In genomic region chr12:131872154-131873046, GRCh38 we compare ENCODE assay signal across 10 cellular contexts. TPM values are rescaled to one million over a fixed set of nuclear protein-coding genes. Genes with fewer than 3 reads are reported as not detected.
DNase-seq lines count a peak whose midpoint lies in the region; ATAC-seq and TF ChIP-seq lines count a peak whose summit lies in the region.
"Had no signal": no experiment of that assay in that cellular context is flagged by ENCODE, and none has a peak within 500 bp of the region (broad histone marks: within the 10 kb centered on the region; RNA-seq: fewer than 3 reads in every experiment).

No MANE protein-coding gene starts in this region.

- no peak for TF ChIP-seq CTCF in RWPE1 (conservative IDR thresholded peaks at IDR 0.05; ENCODE audit: low read depth)
- no peak for TF ChIP-seq CTCF in fibroblast of lung (conservative IDR thresholded peaks at IDR 0.05 in 1 of 2, IDR thresholded peaks at IDR 0.05 in 1 of 2; ENCODE audit: low read depth in 1 of 2, low read length in 2 of 2)
- TF ChIP-seq CTCF in upper lobe of left lung (IDR thresholded peaks at IDR 0.05): no peak
- no peak for TF ChIP-seq CTCF in progenitor cell of endocrine pancreas (IDR thresholded peaks at IDR 0.05; ENCODE audit: unreplicated experiment)
- no peak for TF ChIP-seq CTCF in neural progenitor cell (IDR thresholded peaks at IDR 0.05)

- H4K20me1 ChIP-seq in fibroblast of lung (ENCODE audit: control insufficient read depth, extremely low read depth, insufficient read depth, low read length) (no peaks in the 10 kb centered on the region), neural progenitor cell (ENCODE audit: low read depth) (no peaks in the 10 kb centered on the region)

- H3K27me3 Mint-ChIP-seq in progenitor cell of endocrine pancreas (peaks cover 7% of the 10 kb centered on the region), neural progenitor cell (ENCODE audit: insufficient read depth, low read depth) (peaks cover 16% of the 10 kb centered on the region)

- H2AFZ ChIP-seq in fibroblast of lung (ENCODE audit: low read length) (no peak overlapping the region), neural progenitor cell (replicated peaks) (no peak overlapping the region)

- TF ChIP-seq POLR2A in upper lobe of left lung (IDR thresholded peaks at IDR 0.05): no peak

- peaks cover under 1% of the 10 kb centered on the region for H3F3A ChIP-seq in neural progenitor cell (ENCODE audit: low read depth)

- H3K4me1 Mint-ChIP-seq in progenitor cell of endocrine pancreas (ENCODE audit: low read depth) (no peaks in the 10 kb centered on the region), neural progenitor cell (peaks cover 6% of the 10 kb centered on the region)

- H3K9me3 Mint-ChIP-seq in progenitor cell of endocrine pancreas (ENCODE audit: low read depth): peaks cover 3% of the 10 kb centered on the region
- peaks cover 11% of the 10 kb centered on the region for H3K9me3 Mint-ChIP-seq in neural progenitor cell

- CTCF ChIA-PET in RWPE1 (lab: Yijun Ruan, JAX): no interaction called here

- peak; percentile 76 to 81 for ATAC-seq in upper lobe of left lung (ENCODE audit: low FRiP score in 2 of 2)

- DNase-seq in NOMO-1 treated with DMSO at 0.1 percent for 48 hours (lab: John Stamatoyannopoulos, UW; ENCODE audit: unreplicated experiment) (peak; percentile 27), NOMO-1 treated with dmso at 0.1 percent for 144 hours (lab: John Stamatoyannopoulos, UW; ENCODE audit: unreplicated experiment) (no peak), RWPE1 (ENCODE audit: low spot score) (peak; percentile 78), fibroblast of lung (ENCODE audit: low read depth in 2 of 2) (peak; percentile 33 to 76), upper lobe of left lung (peak; percentile 73 to 78), progenitor cell of endocrine pancreas (ENCODE audit: low spot score, unreplicated experiment) (no peak), neural progenitor cell (ENCODE audit: low spot score) (no peak), NCI-H748 treated with DMSO at 0.1 percent for 48 hours (lab: John Stamatoyannopoulos, UW) (no peak)
- DNase-seq: effector memory CD4-positive, alpha-beta T cell had no signal

- no peaks in the 10 kb centered on the region for H3K79me2 ChIP-seq in fibroblast of lung (ENCODE audit: control insufficient read depth, insufficient read depth, low read length)
- no peaks in the 10 kb centered on the region for H3K79me2 ChIP-seq in neural progenitor cell (ENCODE audit: low read depth)

- no peak for TF ChIP-seq EP300 in upper lobe of left lung (IDR thresholded peaks at IDR 0.05)

- no peaks in the 10 kb centered on the region for H3K9me3 ChIP-seq in fibroblast of lung (ENCODE audit: control insufficient read depth, insufficient read depth, low read depth, low read length)
- no peaks in the 10 kb centered on the region for H3K9me3 ChIP-seq in upper lobe of left lung
- no peaks in the 10 kb centered on the region for H3K9me3 ChIP-seq in neural progenitor cell (ENCODE audit: low read depth)
- H3K9me3 ChIP-seq: suprapubic skin had no signal

- H3K36me3 ChIP-seq in fibroblast of lung (ENCODE audit: control insufficient read depth, insufficient read depth, low read length) (no peaks in the 10 kb centered on the region), upper lobe of left lung (no peaks in the 10 kb centered on the region), neural progenitor cell (no peaks in the 10 kb centered on the region)
- H3K36me3 ChIP-seq: suprapubic skin had no signal

- H3K36me3 Mint-ChIP-seq in progenitor cell of endocrine pancreas (ENCODE audit: insufficient read depth) (no peaks in the 10 kb centered on the region), neural progenitor cell (no peaks in the 10 kb centered on the region)

- no peak overlapping the region for H3K4me3 ChIP-seq in fibroblast of lung (replicated peaks in 1 of 4; ENCODE audit: control extremely low read depth in 1 of 4, insufficient read depth in 1 of 4, low read depth in 3 of 4, low read length in 4 of 4)
- no peak overlapping the region for H3K4me3 ChIP-seq in upper lobe of left lung
- no peak overlapping the region for H3K4me3 ChIP-seq in neural progenitor cell
- H3K4me3 ChIP-seq: suprapubic skin had no signal

- H3K27me3 ChIP-seq in fibroblast of lung (ENCODE audit: control insufficient read depth, insufficient read depth, low read length): no peaks in the 10 kb centered on the region
- H3K27me3 ChIP-seq in upper lobe of left lung: no peaks in the 10 kb centered on the region
- no peaks in the 10 kb centered on the region for H3K27me3 ChIP-seq in neural progenitor cell
- H3K27me3 ChIP-seq: suprapubic skin had no signal

- H3K4me3 Mint-ChIP-seq in progenitor cell of endocrine pancreas (ENCODE audit: low read depth) (no peak overlapping the region), neural progenitor cell (no peak overlapping the region)

- H3K27ac Mint-ChIP-seq in progenitor cell of endocrine pancreas (no peak overlapping the region), neural progenitor cell (no peak overlapping the region)

- H3K4me1 ChIP-seq in fibroblast of lung (ENCODE audit: control insufficient read depth, extremely low read depth, insufficient read depth, low read length) (peaks cover 5% of the 10 kb centered on the region), upper lobe of left lung (no peaks in the 10 kb centered on the region), neural progenitor cell (peaks cover under 1% of the 10 kb centered on the region)

- WGBS in upper lobe of left lung, 2 donors: 48 to 50% methylated on average over 19 to 21 of the region's 21 CpGs

- no peak overlapping the region for H3K9ac ChIP-seq in fibroblast of lung (ENCODE audit: insufficient read depth, low read length)
- H3K9ac ChIP-seq in neural progenitor cell: no peak overlapping the region

- POLR2A ChIA-PET in RWPE1 (lab: Yijun Ruan, JAX; ENCODE audit: low non-redundant PET): interaction anchor here (0.5 kb wide), 1 partner anchor 11 kb away, joined by 5 read pairs; no protein-coding TSS in a partner anchor

- H3K27ac ChIP-seq in RWPE1: peak overlapping the region; percentile 47
- H3K27ac ChIP-seq in fibroblast of lung (ENCODE audit: insufficient read depth, low read length): no peak overlapping the region
- peak overlapping the region in 2 of 4 donors; percentile 27 to 45 for H3K27ac ChIP-seq in upper lobe of left lung
- no peak overlapping the region for H3K27ac ChIP-seq in neural progenitor cell
- H3K27ac ChIP-seq: suprapubic skin had no signal

- H3K4me2 ChIP-seq in fibroblast of lung (ENCODE audit: extremely low read depth, insufficient read depth, low read length) (no peak overlapping the region), neural progenitor cell (no peak overlapping the region)

RNA-seq across cellular contexts. Expression of gene ULK1, which starts 22.0 kb away (rescaled TPM):
- total RNA-seq in fibroblast of lung: 8.5 and 14.9 TPM in 2 replicates
- polyA plus RNA-seq in fibroblast of lung: 3.3 and 4.0 TPM in 2 replicates
- 9.0 and 10.8 TPM in 2 replicates for polyA plus RNA-seq in fibroblast of lung (2012)
- 5.3 and 6.0 TPM in 2 replicates for polyA minus RNA-seq in fibroblast of lung (ENCODE audit: low replicate concordance)
- 10 to 100 TPM in 5 of 6 donors, 1 to 10 TPM in 1; 6.8 to 93.2 (median 40.7) TPM for total RNA-seq in upper lobe of left lung
- total RNA-seq in progenitor cell of endocrine pancreas: 111 and 122 TPM in 2 replicates
- 4.9 and 16.0 TPM in 2 replicates for total RNA-seq in neural progenitor cell (ENCODE audit: low replicate concordance)

RNA-seq across cellular contexts. Expression of gene MMP17, which starts 44.2 kb away (rescaled TPM):
- 10.8 and 13.5 TPM in 2 replicates for total RNA-seq in fibroblast of lung
- polyA plus RNA-seq in fibroblast of lung: 3.2 and 5.2 TPM in 2 replicates
- 6.0 and 13.0 TPM in 2 replicates for polyA plus RNA-seq in fibroblast of lung (2012)
- polyA minus RNA-seq in fibroblast of lung (ENCODE audit: low replicate concordance): 7.1 and 9.2 TPM in 2 replicates
- total RNA-seq in upper lobe of left lung: 1 to 10 TPM; 3.1 to 7.1 (median 5.9) TPM
- total RNA-seq in progenitor cell of endocrine pancreas: 0.48 and 0.49 TPM in 2 replicates
- total RNA-seq in neural progenitor cell (ENCODE audit: low replicate concordance): 2.1 and 7.1 TPM in 2 replicates

RNA-seq across cellular contexts. Expression of gene PUS1, which starts 56.7 kb away (rescaled TPM):
- total RNA-seq in fibroblast of lung: 7.2 and 10.1 TPM in 2 replicates
- polyA plus RNA-seq in fibroblast of lung: 8.3 and 13.7 TPM in 2 replicates
- 11.7 and 23.1 TPM in 2 replicates for polyA plus RNA-seq in fibroblast of lung (2012)
- polyA minus RNA-seq in fibroblast of lung (ENCODE audit: low replicate concordance): 19.0 and 25.9 TPM in 2 replicates
- total RNA-seq in upper lobe of left lung: 10 to 100 TPM; 11.3 to 30.7 (median 22.5) TPM
- total RNA-seq in progenitor cell of endocrine pancreas: 38.5 and 40.4 TPM in 2 replicates
- total RNA-seq in neural progenitor cell (ENCODE audit: low replicate concordance): 15.9 and 17.8 TPM in 2 replicates

Comparison
In these comparisons a context has a peak if more than half of its experiments do, and no peak if none do; other contexts are left out.
1. DNase-seq: peak in NOMO-1 treated with DMSO at 0.1 percent for 48 hours (single experiment), RWPE1 (single experiment), fibroblast of lung (2 of 2) and upper lobe of left lung (2 of 2); none in NOMO-1 treated with dmso at 0.1 percent for 144 hours (single experiment), progenitor cell of endocrine pancreas (single experiment), neural progenitor cell (single experiment) and NCI-H748 treated with DMSO at 0.1 percent for 48 hours (single experiment).